10 cellular contexts compared by ENCODE assay signal in the genomic region with DNA sequence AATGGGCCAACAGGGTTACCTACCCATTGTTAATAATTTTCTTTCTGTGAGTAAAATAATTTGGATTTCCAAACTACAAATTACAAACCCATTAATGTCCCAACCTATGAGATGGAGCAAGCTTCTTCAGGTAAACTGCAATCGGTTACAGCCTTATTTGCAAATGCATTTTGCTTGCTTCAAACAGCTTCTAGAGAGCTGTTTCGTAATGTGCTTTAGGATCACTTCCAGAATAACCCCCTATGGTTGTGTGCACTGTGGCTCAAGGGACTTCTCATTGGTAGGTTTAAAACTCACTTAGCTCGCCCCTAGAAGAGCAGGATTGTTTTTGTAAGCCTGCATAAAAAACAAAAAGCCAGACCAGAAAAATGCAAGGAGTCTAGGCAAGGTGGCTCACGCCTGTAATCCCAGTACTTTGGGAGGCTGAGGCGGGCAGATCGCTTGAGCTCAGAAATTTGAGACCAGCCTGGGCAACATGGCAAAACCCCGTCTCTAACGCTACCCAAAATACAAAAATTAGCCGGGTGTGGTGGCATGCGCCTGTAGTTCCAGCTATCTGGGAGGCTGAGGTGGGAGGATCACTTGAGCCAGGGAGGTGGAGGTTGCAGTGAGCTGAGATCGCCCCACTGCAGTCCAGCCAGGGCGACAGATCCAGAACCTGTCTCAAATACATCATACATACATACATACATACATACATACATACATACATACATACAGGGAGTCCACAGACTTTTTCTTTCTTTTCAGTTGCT. TPM values are rescaled to one million over a fixed set of nuclear protein-coding genes. Genes with fewer than 3 reads are reported as not detected.
DNase-seq lines count a peak whose midpoint lies in the region; ATAC-seq and TF ChIP-seq lines count a peak whose summit lies in the region.
"Had no signal": no experiment of that assay in that cellular context is flagged by ENCODE, and none has a peak within 500 bp of the region (broad histone marks: within the 10 kb centered on the region; RNA-seq: fewer than 3 reads in every experiment).

No MANE protein-coding gene starts in this region.

- ATAC-seq in heart left ventricle (no peak), GM19035 (IDR thresholded peaks at IDR 0.05; ENCODE audit: unreplicated experiment) (no peak), GM19452 (IDR thresholded peaks at IDR 0.05; ENCODE audit: unreplicated experiment) (no peak)

- H3K4me1 ChIP-seq in heart left ventricle (peaks cover 0 to 48% (median 26%) of the 10 kb centered on the region in 12 donors), mucosa of rectum (ENCODE audit: control insufficient read depth in 2 of 2, insufficient read depth in 2 of 2, low read length in 2 of 2) (peaks cover 24 to 26% of the 10 kb centered on the region in 2 donors), uterus (peaks cover 0 to 3% of the 10 kb centered on the region in 2 donors)

- H3K4me3 ChIP-seq in heart left ventricle: peak overlapping the region in 8 of 12 donors; percentile 30 to 43 (median 32)
- peak overlapping the region; percentile 45 to 69 for H3K4me3 ChIP-seq in mucosa of rectum (ENCODE audit: low read length in 2 of 2)
- no peak overlapping the region for H3K4me3 ChIP-seq in uterus

- peak overlapping the region; percentile 56 for H3K4me3 Mint-ChIP-seq in activated T-helper 1 cell treated with anti-CD3 and anti-CD28 coated beads, Interleukin-12 subunit alpha, Interleukin-12 subunit beta, Interleukin-2, Interleukin-4 antibody, amounts not matched to agents 30 ng/mL and 10 ng/mL and 1 ng/mL, durations not matched to agents 14 hours and 24 hours and 36 hours

- H3K27ac Mint-ChIP-seq in activated T-helper 1 cell treated with anti-CD3 and anti-CD28 coated beads, Interleukin-12 subunit alpha, Interleukin-12 subunit beta, Interleukin-2, Interleukin-4 antibody, amounts not matched to agents 30 ng/mL and 10 ng/mL and 1 ng/mL, durations not matched to agents 14 hours and 24 hours and 36 hours: peak overlapping the region; percentile 31

- DNase-seq in heart left ventricle (no peak), cardiac septum (ENCODE audit: low spot score) (no peak), uterus (no peak), activated gamma-delta T cell treated with Interleukin-2 at 50 U/mL for 16 hours (no peak)
- no peak for DNase-seq in activated T-helper 1 cell treated with anti-CD3 and anti-CD28 coated beads, Interleukin-12 subunit alpha, Interleukin-12 subunit beta, Interleukin-2, Interleukin-4 antibody, amounts not matched to agents 30 ng/mL and 10 ng/mL and 1 ng/mL, durations not matched to agents 14 hours and 24 hours and 36 hours (ENCODE audit: low spot score)
- DNase-seq: NCI-H2171 treated with DMSO at 0.1 percent for 48 hours, retina had no signal

- TF ChIP-seq CTCF in heart left ventricle (IDR thresholded peaks at IDR 0.05): no peak
- no peak for TF ChIP-seq CTCF in uterus (IDR thresholded peaks at IDR 0.05)

- peaks cover 52% of the 10 kb centered on the region for H3K4me1 Mint-ChIP-seq in activated T-helper 1 cell treated with anti-CD3 and anti-CD28 coated beads, Interleukin-12 subunit alpha, Interleukin-12 subunit beta, Interleukin-2, Interleukin-4 antibody, amounts not matched to agents 30 ng/mL and 10 ng/mL and 1 ng/mL, durations not matched to agents 14 hours and 24 hours and 36 hours (ENCODE audit: low read depth)

- TF ChIP-seq POLR2A in heart left ventricle (IDR thresholded peaks at IDR 0.05): no peak
- no peak for TF ChIP-seq POLR2A in uterus (IDR thresholded peaks at IDR 0.05)

- H3K27me3 Mint-ChIP-seq in activated T-helper 1 cell treated with anti-CD3 and anti-CD28 coated beads, Interleukin-12 subunit alpha, Interleukin-12 subunit beta, Interleukin-2, Interleukin-4 antibody, amounts not matched to agents 30 ng/mL and 10 ng/mL and 1 ng/mL, durations not matched to agents 14 hours and 24 hours and 36 hours (ENCODE audit: insufficient read depth): no peaks in the 10 kb centered on the region

- 91 to 97% (median 95%) methylated on average over 12 of the region's 12 CpGs for WGBS in heart left ventricle, 4 donors

- H3K9me3 ChIP-seq in heart left ventricle: no peaks in the 10 kb centered on the region
- H3K9me3 ChIP-seq in mucosa of rectum (ENCODE audit: control insufficient read depth in 2 of 2, low read length in 2 of 2): no peaks in the 10 kb centered on the region
- H3K9me3 ChIP-seq in uterus: no peaks in the 10 kb centered on the region

- intact Hi-C loops in heart left ventricle (cut with DNase I) (no loop called here), cardiac septum (cut with DNase I) (loop anchor here (5.0 kb wide), 1 partner anchor 152 kb away; no protein-coding TSS in a partner anchor), uterus (cut with DNase I; ENCODE audit: low total_unique reads) (no loop called here)
- intact Hi-C loops in activated T-helper 1 cell treated with anti-CD3 and anti-CD28 coated beads, Interleukin-12 subunit alpha, Interleukin-12 subunit beta, Interleukin-2, Interleukin-4 antibody, amounts not matched to agents 30 ng/mL and 10 ng/mL and 1 ng/mL, durations not matched to agents 14 hours and 24 hours and 36 hours (cut with micrococcal nuclease): loop anchor here (10.0 kb wide), 3 partner anchors 776 to 1914 kb away; a partner anchor contains a TSS

- no peaks in the 10 kb centered on the region for H3K27me3 ChIP-seq in heart left ventricle
- no peaks in the 10 kb centered on the region for H3K27me3 ChIP-seq in mucosa of rectum (ENCODE audit: control insufficient read depth in 2 of 2, insufficient read depth in 2 of 2, low read length in 2 of 2)
- H3K27me3 ChIP-seq in uterus: no peaks in the 10 kb centered on the region

- peaks cover 11% of the 10 kb centered on the region for H3K36me3 Mint-ChIP-seq in activated T-helper 1 cell treated with anti-CD3 and anti-CD28 coated beads, Interleukin-12 subunit alpha, Interleukin-12 subunit beta, Interleukin-2, Interleukin-4 antibody, amounts not matched to agents 30 ng/mL and 10 ng/mL and 1 ng/mL, durations not matched to agents 14 hours and 24 hours and 36 hours (ENCODE audit: low read depth)

- H3K9me3 Mint-ChIP-seq in activated T-helper 1 cell treated with anti-CD3 and anti-CD28 coated beads, Interleukin-12 subunit alpha, Interleukin-12 subunit beta, Interleukin-2, Interleukin-4 antibody, amounts not matched to agents 30 ng/mL and 10 ng/mL and 1 ng/mL, durations not matched to agents 14 hours and 24 hours and 36 hours: no peaks in the 10 kb centered on the region

- H3K27ac ChIP-seq in heart left ventricle: peak overlapping the region in 11 of 12 donors; percentile 72 to 100 (median 98)
- peak overlapping the region; percentile 91 to 99 for H3K27ac ChIP-seq in mucosa of rectum (ENCODE audit: low read depth in 2 of 2, low read length in 2 of 2)
- H3K27ac ChIP-seq in uterus: peak overlapping the region; percentile 61 to 99

- H3K36me3 ChIP-seq in heart left ventricle (no peaks in the 10 kb centered on the region), mucosa of rectum (ENCODE audit: control insufficient read depth in 2 of 2, insufficient read depth in 2 of 2, low read length in 2 of 2) (no peaks in the 10 kb centered on the region), uterus (no peaks in the 10 kb centered on the region)

- H3K9ac ChIP-seq in mucosa of rectum (ENCODE audit: low read depth in 1 of 2, low read length in 2 of 2): peak overlapping the region in 1 of 2 donors; percentile 69

RNA-seq across cellular contexts. Expression of a gene that starts 3.3 kb away (rescaled TPM):
- total RNA-seq in heart left ventricle: 10 to 100 TPM in 3 of 9 donors, 1 to 10 TPM in 6; 4.2 to 39.0 (median 5.8) TPM
- polyA plus RNA-seq in heart left ventricle: 1 to 10 TPM; 3.6 to 6.0 TPM
- total RNA-seq in cardiac septum: 6.1 TPM
- total RNA-seq in activated T-helper 1 cell treated with anti-CD3 and anti-CD28 coated beads, Interleukin-12 subunit alpha, Interleukin-12 subunit beta, Interleukin-2, Interleukin-4 antibody, amounts not matched to agents 30 ng/mL and 10 ng/mL and 1 ng/mL, durations not matched to agents 14 hours and 24 hours and 36 hours: 34.7 and 37.5 TPM in 2 replicates
- total RNA-seq in uterus: 10 to 100 TPM; 13.3 to 63.0 (median 24.4) TPM

Comparison
In these comparisons a context has a peak if more than half of its experiments do, and no peak if none do; other contexts are left out.
1. intact Hi-C loops: an anchor here in cardiac septum (5.0 kb wide) and activated T-helper 1 cell treated with anti-CD3 and anti-CD28 coated beads, Interleukin-12 subunit alpha, Interleukin-12 subunit beta, Interleukin-2, Interleukin-4 antibody, amounts not matched to agents 30 ng/mL and 10 ng/mL and 1 ng/mL, durations not matched to agents 14 hours and 24 hours and 36 hours (10.0 kb wide); none called in heart left ventricle and uterus.
2. H3K4me3 ChIP-seq: peak in heart left ventricle (8 of 12) and mucosa of rectum (2 of 2); none in uterus (0 of 2).
3. Peak in every context shown above with its lines, with median percentiles within 50 percentile points of each other: H3K27ac ChIP-seq.